Comparison of ENCODE assay signal across 21 cellular contexts in genomic region chr9:113373676-113374392, GRCh38. TPM values are rescaled to one million over a fixed set of nuclear protein-coding genes. Genes with fewer than 3 reads are reported as not detected.
DNase-seq lines count a peak whose midpoint lies in the region; ATAC-seq, FAIRE-seq and TF ChIP-seq lines count a peak whose summit lies in the region.
"Had no signal": no experiment of that assay in that cellular context is flagged by ENCODE, and none has a peak within 500 bp of the region (broad histone marks: within the 10 kb centered on the region; RNA-seq: fewer than 3 reads in every experiment).

No MANE protein-coding gene starts in this region.

- ATAC-seq in HepG2: no peak
- no peak for ATAC-seq in right lobe of liver
- no peak for ATAC-seq in GM21367 (IDR thresholded peaks at IDR 0.05; ENCODE audit: unreplicated experiment)
- ATAC-seq: Right ventricle myocardium inferior had no signal

- no peak for TF ChIP-seq RAD21 in HepG2 (CRISPR knock-in tag; IDR thresholded peaks at IDR 0.05)

- H3K36me3 Mint-ChIP-seq in endodermal cell (ENCODE audit: low read depth): peaks cover 24% of the 10 kb centered on the region
- peaks cover 47% of the 10 kb centered on the region for H3K36me3 Mint-ChIP-seq in Caco-2 (ENCODE audit: insufficient read depth, unreplicated experiment)

- BruUV-seq in HepG2 (replicated peaks; lab: Mats Ljungman, UMichigan) (no TSS peak), Caco-2 (replicated peaks; lab: Mats Ljungman, UMichigan) (no TSS peak)

- CTCF ChIA-PET in HepG2 (lab: Yijun Ruan, JAX; ENCODE audit: low intra/inter-chr PET ratio, low total read pairs) (no interaction called here), Caco-2 (lab: Charles Lee) (no interaction called here)

- H3K4me3 ChIP-seq in HepG2 (replicated peaks in 1 of 3; ENCODE audit: insufficient read depth in 1 of 3, low read depth in 2 of 3, low read length in 3 of 3) (no peak overlapping the region), right lobe of liver (no peak overlapping the region), endodermal cell (ENCODE audit: low read length) (peak overlapping the region; percentile 17), small intestine (ENCODE audit: low read depth in 1 of 2, low read length in 2 of 2) (peak overlapping the region in 1 of 2 donors; percentile 87), Caco-2 (ENCODE audit: low read depth, low read length) (no peak overlapping the region)

- FAIRE-seq in HepG2 (lab: Jason Lieb, UNC) (no peak), small intestine (lab: Jason Lieb, UNC) (no peak)
- FAIRE-seq: GM12891, GM19239, H1 had no signal

- H3K4me3 Mint-ChIP-seq in endodermal cell (peak overlapping the region; percentile 2), Caco-2 (ENCODE audit: unreplicated experiment) (no peak overlapping the region)

- in situ Hi-C loops in HepG2 (cut with HindIII; ENCODE audit: extremely low pct_ligation_motif_present, low pct_unique_long_range_greater_than_20kb): no loop called here

- H3K27ac Mint-ChIP-seq in endodermal cell: peak overlapping the region; percentile 52
- no peak overlapping the region for H3K27ac Mint-ChIP-seq in Caco-2 (ENCODE audit: unreplicated experiment)

- intact Hi-C loops in HepG2 (cut with micrococcal nuclease; ENCODE audit: unreplicated experiment): no loop called here
- intact Hi-C loops in right lobe of liver (cut with DNase I): no loop called here
- intact Hi-C loops in Caco-2 (cut with micrococcal nuclease; ENCODE audit: unreplicated experiment): no loop called here

- H3K9ac ChIP-seq in HepG2 (ENCODE audit: insufficient read depth, low read depth, low read length): no peak overlapping the region
- H3K9ac ChIP-seq in endodermal cell (ENCODE audit: extremely low read depth, low read length, poor library complexity, severe bottlenecking): no peak overlapping the region

- POLR2A ChIA-PET in HepG2 (lab: Yijun Ruan, JAX) (interaction anchor here (0.9 to 1.3 kb wide), 6 partner anchors 14 to 34 kb away, joined by 3 to 7 read pairs (median 3); partner anchors contain the start of genes ALAD and WDR31), Caco-2 (lab: Charles Lee) (interaction anchor here (0.8 kb wide), 1 partner anchor 14 kb away, joined by 3 read pairs; no protein-coding TSS in a partner anchor)

- no peaks in the 10 kb centered on the region for H3K27me3 ChIP-seq in HepG2 (ENCODE audit: control insufficient read depth in 1 of 2, insufficient read depth in 2 of 2, low read length in 2 of 2)
- no peaks in the 10 kb centered on the region for H3K27me3 ChIP-seq in right lobe of liver
- no peaks in the 10 kb centered on the region for H3K27me3 ChIP-seq in endodermal cell (ENCODE audit: control insufficient read depth, insufficient read depth, low read length, poor library complexity, severe bottlenecking)
- no peaks in the 10 kb centered on the region for H3K27me3 ChIP-seq in small intestine (ENCODE audit: control insufficient read depth in 2 of 2, insufficient read depth in 2 of 2, low read length in 2 of 2)
- H3K27me3 ChIP-seq in Caco-2 (replicated peaks; ENCODE audit: control insufficient read depth, insufficient read depth, low read length): no peaks in the 10 kb centered on the region
- H3K27me3 ChIP-seq: BE2C, Peyer's patch had no signal

- no peaks in the 10 kb centered on the region for H3K9me3 ChIP-seq in HepG2 (ENCODE audit: low read length)
- H3K9me3 ChIP-seq in right lobe of liver: no peaks in the 10 kb centered on the region
- no peaks in the 10 kb centered on the region for H3K9me3 ChIP-seq in endodermal cell (ENCODE audit: control insufficient read depth, low read length)
- H3K9me3 ChIP-seq in small intestine (ENCODE audit: control insufficient read depth, low read depth): no peaks in the 10 kb centered on the region
- no peaks in the 10 kb centered on the region for H3K9me3 ChIP-seq in Caco-2
- H3K9me3 ChIP-seq: BE2C, Peyer's patch had no signal

- H3K4me1 Mint-ChIP-seq in endodermal cell (peaks cover 20% of the 10 kb centered on the region), Caco-2 (ENCODE audit: low read depth, unreplicated experiment) (peaks cover 3% of the 10 kb centered on the region)

- TF ChIP-seq CTCF in HepG2 (CRISPR knock-in tag; IDR thresholded peaks at IDR 0.05) (no peak), right lobe of liver (IDR thresholded peaks at IDR 0.05) (no peak), endodermal cell (conservative IDR thresholded peaks at IDR 0.05) (no peak), Caco-2 (IDR thresholded peaks at IDR 0.05; ENCODE audit: insufficient read depth in 1 of 2, low read depth in 1 of 2, low read length in 1 of 2, severe bottlenecking in 1 of 2, unreplicated experiment in 1 of 2) (no peak)

- H4K20me1 ChIP-seq in HepG2 (ENCODE audit: insufficient read depth, low read length): peaks cover 16% of the 10 kb centered on the region

- no peaks in the 10 kb centered on the region for H3K27me3 Mint-ChIP-seq in endodermal cell (ENCODE audit: insufficient read depth)
- no peaks in the 10 kb centered on the region for H3K27me3 Mint-ChIP-seq in Caco-2 (ENCODE audit: insufficient read depth, unreplicated experiment)
- H3K27me3 Mint-ChIP-seq: CD4-positive, CD25-positive, alpha-beta regulatory T cell had no signal

- peak in 1 of 2 experiments; percentile 17; a peak in 1 of 4 replicates for TF ChIP-seq POLR2A in HepG2 (IDR thresholded peaks at IDR 0.05; ENCODE audit: insufficient read depth in 1 of 2, low read depth in 2 of 2, low read length in 2 of 2)
- TF ChIP-seq POLR2A in right lobe of liver (IDR thresholded peaks at IDR 0.05): no peak

- no peak overlapping the region for H2AFZ ChIP-seq in HepG2 (ENCODE audit: low read length)

- peaks cover 15% of the 10 kb centered on the region for H3K79me2 ChIP-seq in HepG2 (ENCODE audit: insufficient read depth, low read length)

- no peak overlapping the region for H3K4me2 ChIP-seq in HepG2 (ENCODE audit: low read depth, low read length)

- DNase-seq in HepG2 (ENCODE audit: low spot score) (no peak), right lobe of liver (no peak), endodermal cell (no peak), small intestine (no peak), dermis blood vessel endothelial cell (no peak), Caco-2 (no peak)
- DNase-seq: BE2C; CD4-positive, CD25-positive, alpha-beta regulatory T cell; NCI-H1092; NCI-H1436 treated with DMSO at 0.1 percent for 48 hours; NCI-H2081 treated with DMSO at 0.1 percent for 48 hours; NCI-H446 treated with DMSO at 0.1 percent for 48 hours; Peyer's patch had no signal

- H3K36me3 ChIP-seq in HepG2 (replicated peaks in 1 of 2; ENCODE audit: control insufficient read depth in 1 of 2, insufficient read depth in 2 of 2, low read length in 2 of 2) (peaks cover 4 to 10% of the 10 kb centered on the region in 2 experiments; a peak in 3 of 5 replicates), right lobe of liver (peaks cover 0 to 25% (median 8%) of the 10 kb centered on the region in 4 donors), endodermal cell (ENCODE audit: control insufficient read depth, insufficient read depth, low read length) (peaks cover 32% of the 10 kb centered on the region), small intestine (ENCODE audit: control insufficient read depth in 2 of 2, insufficient read depth in 2 of 2, low read length in 2 of 2) (peaks cover 4 to 14% of the 10 kb centered on the region in 2 donors), Caco-2 (ENCODE audit: control insufficient read depth, insufficient read depth, low read length) (peaks cover 10% of the 10 kb centered on the region)
- H3K36me3 ChIP-seq: BE2C had no signal

- no peak for TF ChIP-seq EP300 in HepG2 (IDR thresholded peaks at IDR 0.05; ENCODE audit: low read depth in 2 of 2, low read length in 2 of 2)
- no peak for TF ChIP-seq EP300 in HepG2 (CRISPR knock-in tag; IDR thresholded peaks at IDR 0.05; ENCODE audit: borderline replicate concordance)

- WGBS in HepG2 (ENCODE audit: low lambda C conversion rate): 90% methylated on average over 9 of the region's 24 CpGs
- no CpG with 5 or more reads among the region's 24 CpGs for WGBS in right lobe of liver (ENCODE audit: insufficient coverage, low coverage, low lambda C conversion rate, missing lambda C conversion rate)
- WGBS in endodermal cell (ENCODE audit: insufficient coverage in 1 of 2, insufficient read length in 1 of 2), 2 experiments: 92 to 97% methylated on average over 18 to 24 of the region's 24 CpGs
- WGBS in small intestine, 3 donors: 29 to 67% (median 43%) methylated on average over 24 of the region's 24 CpGs

- H3K27ac ChIP-seq in HepG2 (ENCODE audit: extremely low read length, insufficient read depth, low read length) (no peak overlapping the region), right lobe of liver (no peak overlapping the region), endodermal cell (ENCODE audit: low read depth, low read length) (no peak overlapping the region), small intestine (ENCODE audit: low read depth in 1 of 2, low read length in 1 of 2) (peak overlapping the region; percentile 12 to 28)

- H3K4me1 ChIP-seq in HepG2 (ENCODE audit: insufficient read depth, low read length) (peaks cover 74% of the 10 kb centered on the region), right lobe of liver (peaks cover 0 to 44% (median 17%) of the 10 kb centered on the region in 4 donors), endodermal cell (ENCODE audit: control insufficient read depth, insufficient read depth, low read length) (peaks cover 13% of the 10 kb centered on the region), small intestine (ENCODE audit: control insufficient read depth in 2 of 2, insufficient read depth in 1 of 2, low read depth in 1 of 2, low read length in 1 of 2) (peaks cover 2 to 7% of the 10 kb centered on the region in 2 donors), Caco-2 (peaks cover 27% of the 10 kb centered on the region)
- H3K4me1 ChIP-seq: BE2C had no signal

- no peaks in the 10 kb centered on the region for H3K9me3 Mint-ChIP-seq in endodermal cell
- no peaks in the 10 kb centered on the region for H3K9me3 Mint-ChIP-seq in Caco-2 (ENCODE audit: unreplicated experiment)
- H3K9me3 Mint-ChIP-seq: CD4-positive, CD25-positive, alpha-beta regulatory T cell had no signal

RNA-seq across cellular contexts. Expression of gene HDHD3, which starts 3.0 kb away (rescaled TPM):
- total RNA-seq in HepG2 (2016; rRNA removed; fragmentation: Illumina TruSeq; extraction: Trizol) (23.0 and 23.1 TPM in 2 replicates), right lobe of liver (10 to 100 TPM; 36.5 to 70.5 (median 67.1) TPM), endodermal cell (10 to 100 TPM; 24.3 to 37.1 TPM), dermis blood vessel endothelial cell (5.6 and 8.3 TPM in 2 replicates), Caco-2 (2022) (60.9 and 64.9 TPM in 2 replicates)
- total RNA-seq in HepG2 (2016; cell fraction: cytosol; rRNA removed; fragmentation: Illumina TruSeq; extraction: Trizol; ENCODE audit: low read depth): 9.0 and 12.1 TPM in 2 replicates
- total RNA-seq in HepG2 (2016; cell fraction: insoluble cytoplasmic fraction; rRNA removed; fragmentation: Illumina TruSeq; extraction: Trizol): 24.5 and 26.6 TPM in 2 replicates
- total RNA-seq in HepG2 (2016; cell fraction: membrane; rRNA removed; fragmentation: Illumina TruSeq; extraction: Trizol): 14.8 and 21.9 TPM in 2 replicates
- total RNA-seq in HepG2 (2016; cell fraction: nucleus; rRNA removed; fragmentation: Illumina TruSeq; extraction: Trizol): 20.3 and 23.2 TPM in 2 replicates
- polyA plus RNA-seq in HepG2 (2011; rRNA removed) (38.5 and 52.1 TPM in 2 replicates), small intestine (100 to 1,000 TPM in 2 of 3 donors, 10 to 100 TPM in 1; 96.9 to 370 (median 249) TPM)
- polyA plus RNA-seq in HepG2 (2011; cell fraction: cytosol; rRNA removed): 42.5 and 45.1 TPM in 2 replicates
- 48.3 and 66.3 TPM in 2 replicates for polyA plus RNA-seq in HepG2 (2011; cell fraction: nucleus; rRNA removed)
- polyA plus RNA-seq in HepG2 (2012): 22.4 and 28.2 TPM in 2 replicates
- 3.9 and 7.9 TPM in 2 replicates for polyA plus RNA-seq in HepG2 (2016; cell fraction: cytosol; fragmentation: Illumina TruSeq; extraction: Trizol; ENCODE audit: low read depth)
- 21.1 and 26.6 TPM in 2 replicates for polyA plus RNA-seq in HepG2 (2016; cell fraction: insoluble cytoplasmic fraction; fragmentation: Illumina TruSeq; extraction: Trizol; ENCODE audit: low read depth)
- 9.6 and 14.6 TPM in 2 replicates for polyA plus RNA-seq in HepG2 (2016; cell fraction: membrane; fragmentation: Illumina TruSeq; extraction: Trizol; ENCODE audit: low read depth)
- polyA plus RNA-seq in HepG2 (2016; cell fraction: nucleus; fragmentation: Illumina TruSeq; extraction: Trizol; ENCODE audit: insufficient read depth, low read depth): 59.1 and 62.1 TPM in 2 replicates
- 23.3 and 44.1 TPM in 2 replicates for polyA minus RNA-seq in HepG2 (2011; rRNA and poly(A)+ RNA removed; ENCODE audit: low replicate concordance)
- 15.5 and 15.6 TPM in 2 replicates for polyA minus RNA-seq in HepG2 (2011; cell fraction: cytosol; rRNA and poly(A)+ RNA removed)
- polyA minus RNA-seq in HepG2 (2011; cell fraction: nucleus; rRNA and poly(A)+ RNA removed): 18.0 and 26.0 TPM in 2 replicates
- polyA plus RNA-seq in endodermal cell (2013, experiment 1 of 2): 15.8 TPM
- 13.4 TPM for polyA plus RNA-seq in endodermal cell (2013, experiment 2 of 2)

RNA-seq across cellular contexts. Expression of gene BSPRY, which starts 24.5 kb away (rescaled TPM):
- 0.09 and 0.13 TPM in 2 replicates for total RNA-seq in HepG2 (2016; rRNA removed; fragmentation: Illumina TruSeq; extraction: Trizol)
- 0.09 TPM in 1 of 2 replicates, not detected in the other for total RNA-seq in HepG2 (2016; cell fraction: cytosol; rRNA removed; fragmentation: Illumina TruSeq; extraction: Trizol; ENCODE audit: low read depth)
- total RNA-seq in HepG2 (2016; cell fraction: insoluble cytoplasmic fraction; rRNA removed; fragmentation: Illumina TruSeq; extraction: Trizol): 0.17 and 0.18 TPM in 2 replicates
- total RNA-seq in HepG2 (2016; cell fraction: membrane; rRNA removed; fragmentation: Illumina TruSeq; extraction: Trizol): 0.06 and 0.21 TPM in 2 replicates
- 0.19 and 0.22 TPM in 2 replicates for total RNA-seq in HepG2 (2016; cell fraction: nucleus; rRNA removed; fragmentation: Illumina TruSeq; extraction: Trizol)
- 0.26 and 0.37 TPM in 2 replicates for polyA plus RNA-seq in HepG2 (2011; rRNA removed)
- 0.31 and 0.40 TPM in 2 replicates for polyA plus RNA-seq in HepG2 (2011; cell fraction: cytosol; rRNA removed)
- polyA plus RNA-seq in HepG2 (2011; cell fraction: nucleus; rRNA removed): 0.53 and 0.57 TPM in 2 replicates
- polyA plus RNA-seq in HepG2 (2012): 0.20 and 0.25 TPM in 2 replicates
- polyA plus RNA-seq in HepG2 (2016; cell fraction: cytosol; fragmentation: Illumina TruSeq; extraction: Trizol; ENCODE audit: low read depth): 0.07 and 0.14 TPM in 2 replicates
- 0.10 TPM in 1 of 2 replicates, not detected in the other for polyA plus RNA-seq in HepG2 (2016; cell fraction: insoluble cytoplasmic fraction; fragmentation: Illumina TruSeq; extraction: Trizol; ENCODE audit: low read depth)
- 0.08 and 0.09 TPM in 2 replicates for polyA plus RNA-seq in HepG2 (2016; cell fraction: membrane; fragmentation: Illumina TruSeq; extraction: Trizol; ENCODE audit: low read depth)
- polyA plus RNA-seq in HepG2 (2016; cell fraction: nucleus; fragmentation: Illumina TruSeq; extraction: Trizol; ENCODE audit: insufficient read depth, low read depth): 0.47 TPM in 1 of 2 replicates, not detected in the other
- polyA minus RNA-seq in HepG2 (2011; rRNA and poly(A)+ RNA removed; ENCODE audit: low replicate concordance): 0.12 TPM in 1 of 2 replicates, not detected in the other
- not detected in 2 replicates for polyA minus RNA-seq in HepG2 (2011; cell fraction: cytosol; rRNA and poly(A)+ RNA removed)
- 0.25 TPM in 1 of 2 replicates, not detected in the other for polyA minus RNA-seq in HepG2 (2011; cell fraction: nucleus; rRNA and poly(A)+ RNA removed)
- total RNA-seq in right lobe of liver: 1 to 10 TPM in 2 of 6 experiments, under 1 TPM in 4; 0.24 to 1.4 (median 0.78) TPM
- 10 to 100 TPM; 14.1 to 17.9 TPM for total RNA-seq in endodermal cell
- 1.4 TPM for polyA plus RNA-seq in endodermal cell (2013, experiment 1 of 2)
- 0.99 TPM for polyA plus RNA-seq in endodermal cell (2013, experiment 2 of 2)
- 10 to 100 TPM; 14.9 to 16.8 (median 15.8) TPM for polyA plus RNA-seq in small intestine
- total RNA-seq in dermis blood vessel endothelial cell: not detected in 2 replicates
- total RNA-seq in Caco-2 (2022): 14.5 and 14.7 TPM in 2 replicates
- total RNA-seq: A172, M059J, SK-MEL-5 had no signal

RNA-seq across cellular contexts. Expression of gene ALAD, which starts 27.2 kb away (rescaled TPM):
- 21.8 and 23.0 TPM in 2 replicates for total RNA-seq in HepG2 (2016; rRNA removed; fragmentation: Illumina TruSeq; extraction: Trizol)
- total RNA-seq in HepG2 (2016; cell fraction: cytosol; rRNA removed; fragmentation: Illumina TruSeq; extraction: Trizol; ENCODE audit: low read depth): 5.0 and 5.9 TPM in 2 replicates
- total RNA-seq in HepG2 (2016; cell fraction: insoluble cytoplasmic fraction; rRNA removed; fragmentation: Illumina TruSeq; extraction: Trizol): 21.5 and 22.8 TPM in 2 replicates
- total RNA-seq in HepG2 (2016; cell fraction: membrane; rRNA removed; fragmentation: Illumina TruSeq; extraction: Trizol): 9.1 and 9.2 TPM in 2 replicates
- total RNA-seq in HepG2 (2016; cell fraction: nucleus; rRNA removed; fragmentation: Illumina TruSeq; extraction: Trizol): 16.1 and 20.0 TPM in 2 replicates
- 30.1 and 40.5 TPM in 2 replicates for polyA plus RNA-seq in HepG2 (2011; rRNA removed)
- 15.7 and 16.1 TPM in 2 replicates for polyA plus RNA-seq in HepG2 (2011; cell fraction: cytosol; rRNA removed)
- polyA plus RNA-seq in HepG2 (2011; cell fraction: nucleus; rRNA removed): 75.9 and 98.7 TPM in 2 replicates
- polyA plus RNA-seq in HepG2 (2012): 48.3 and 58.9 TPM in 2 replicates
- 6.7 and 7.3 TPM in 2 replicates for polyA plus RNA-seq in HepG2 (2016; cell fraction: cytosol; fragmentation: Illumina TruSeq; extraction: Trizol; ENCODE audit: low read depth)
- 21.4 and 28.7 TPM in 2 replicates for polyA plus RNA-seq in HepG2 (2016; cell fraction: insoluble cytoplasmic fraction; fragmentation: Illumina TruSeq; extraction: Trizol; ENCODE audit: low read depth)
- polyA plus RNA-seq in HepG2 (2016; cell fraction: membrane; fragmentation: Illumina TruSeq; extraction: Trizol; ENCODE audit: low read depth): 8.7 and 9.0 TPM in 2 replicates
- 44.4 and 47.1 TPM in 2 replicates for polyA plus RNA-seq in HepG2 (2016; cell fraction: nucleus; fragmentation: Illumina TruSeq; extraction: Trizol; ENCODE audit: insufficient read depth, low read depth)
- 22.4 and 56.5 TPM in 2 replicates for polyA minus RNA-seq in HepG2 (2011; rRNA and poly(A)+ RNA removed; ENCODE audit: low replicate concordance)
- polyA minus RNA-seq in HepG2 (2011; cell fraction: cytosol; rRNA and poly(A)+ RNA removed): 9.6 and 11.1 TPM in 2 replicates
- polyA minus RNA-seq in HepG2 (2011; cell fraction: nucleus; rRNA and poly(A)+ RNA removed): 31.4 and 34.3 TPM in 2 replicates
- total RNA-seq in right lobe of liver: 100 to 1,000 TPM in 2 of 6 experiments, 10 to 100 TPM in 4; 35.3 to 140 (median 73.6) TPM
- total RNA-seq in endodermal cell: 10 to 100 TPM; 40.4 to 51.9 TPM
- 34.9 TPM for polyA plus RNA-seq in endodermal cell (2013, experiment 1 of 2)
- 34.9 TPM for polyA plus RNA-seq in endodermal cell (2013, experiment 2 of 2)
- 10 to 100 TPM; 33.5 to 97.7 (median 41.3) TPM for polyA plus RNA-seq in small intestine
- total RNA-seq in dermis blood vessel endothelial cell: 15.0 and 22.4 TPM in 2 replicates
- total RNA-seq in Caco-2 (2022): 43.6 and 48.8 TPM in 2 replicates

RNA-seq across cellular contexts. Expression of gene WDR31, which starts 33.8 kb away (rescaled TPM):
- total RNA-seq in HepG2 (2016; rRNA removed; fragmentation: Illumina TruSeq; extraction: Trizol) (0.33 and 0.56 TPM in 2 replicates), right lobe of liver (1 to 10 TPM in 5 of 6 experiments, under 1 TPM in 1; 0.81 to 3.5 (median 1.7) TPM), endodermal cell (1 to 10 TPM; 4.5 to 8.4 TPM), dermis blood vessel endothelial cell (0.17 and 0.37 TPM in 2 replicates), Caco-2 (2022) (1.9 and 2.3 TPM in 2 replicates)
- total RNA-seq in HepG2 (2016; cell fraction: cytosol; rRNA removed; fragmentation: Illumina TruSeq; extraction: Trizol; ENCODE audit: low read depth): 0.18 and 0.30 TPM in 2 replicates
- 0.54 and 0.80 TPM in 2 replicates for total RNA-seq in HepG2 (2016; cell fraction: insoluble cytoplasmic fraction; rRNA removed; fragmentation: Illumina TruSeq; extraction: Trizol)
- 0.40 and 0.72 TPM in 2 replicates for total RNA-seq in HepG2 (2016; cell fraction: membrane; rRNA removed; fragmentation: Illumina TruSeq; extraction: Trizol)
- total RNA-seq in HepG2 (2016; cell fraction: nucleus; rRNA removed; fragmentation: Illumina TruSeq; extraction: Trizol): 0.34 and 0.44 TPM in 2 replicates
- polyA plus RNA-seq in HepG2 (2011; rRNA removed) (1.6 and 1.7 TPM in 2 replicates), small intestine (1 to 10 TPM in 1 of 3 donors, under 1 TPM in 1, not detected in 1; 0.45 to 1.6 TPM)
- polyA plus RNA-seq in HepG2 (2011; cell fraction: cytosol; rRNA removed): 0.60 and 0.77 TPM in 2 replicates
- polyA plus RNA-seq in HepG2 (2011; cell fraction: nucleus; rRNA removed): 0.61 and 0.93 TPM in 2 replicates
- polyA plus RNA-seq in HepG2 (2012): 1.1 and 1.4 TPM in 2 replicates
- polyA plus RNA-seq in HepG2 (2016; cell fraction: cytosol; fragmentation: Illumina TruSeq; extraction: Trizol; ENCODE audit: low read depth): 0.19 and 0.37 TPM in 2 replicates
- polyA plus RNA-seq in HepG2 (2016; cell fraction: insoluble cytoplasmic fraction; fragmentation: Illumina TruSeq; extraction: Trizol; ENCODE audit: low read depth): 0.87 and 0.93 TPM in 2 replicates
- 0.65 and 0.72 TPM in 2 replicates for polyA plus RNA-seq in HepG2 (2016; cell fraction: membrane; fragmentation: Illumina TruSeq; extraction: Trizol; ENCODE audit: low read depth)
- 0.37 and 1.1 TPM in 2 replicates for polyA plus RNA-seq in HepG2 (2016; cell fraction: nucleus; fragmentation: Illumina TruSeq; extraction: Trizol; ENCODE audit: insufficient read depth, low read depth)
- polyA minus RNA-seq in HepG2 (2011; rRNA and poly(A)+ RNA removed; ENCODE audit: low replicate concordance): 9.1 and 17.4 TPM in 2 replicates
- polyA minus RNA-seq in HepG2 (2011; cell fraction: cytosol; rRNA and poly(A)+ RNA removed): 1.7 and 2.4 TPM in 2 replicates
- polyA minus RNA-seq in HepG2 (2011; cell fraction: nucleus; rRNA and poly(A)+ RNA removed): 0.90 and 1.2 TPM in 2 replicates
- 2.8 TPM for polyA plus RNA-seq in endodermal cell (2013, experiment 1 of 2)
- 2.5 TPM for polyA plus RNA-seq in endodermal cell (2013, experiment 2 of 2)

RNA-seq across cellular contexts. Expression of gene POLE3, which starts 36.6 kb away (rescaled TPM):
- total RNA-seq in HepG2 (2016; rRNA removed; fragmentation: Illumina TruSeq; extraction: Trizol) (77.2 and 93.1 TPM in 2 replicates), right lobe of liver (10 to 100 TPM; 13.8 to 24.5 (median 16.6) TPM), endodermal cell (10 to 100 TPM; 36.5 to 45.6 TPM), dermis blood vessel endothelial cell (57.2 and 61.5 TPM in 2 replicates), Caco-2 (2022) (48.8 and 57.2 TPM in 2 replicates)
- 16.4 and 16.7 TPM in 2 replicates for total RNA-seq in HepG2 (2016; cell fraction: cytosol; rRNA removed; fragmentation: Illumina TruSeq; extraction: Trizol; ENCODE audit: low read depth)
- total RNA-seq in HepG2 (2016; cell fraction: insoluble cytoplasmic fraction; rRNA removed; fragmentation: Illumina TruSeq; extraction: Trizol): 79.2 and 96.3 TPM in 2 replicates
- 47.2 and 48.0 TPM in 2 replicates for total RNA-seq in HepG2 (2016; cell fraction: membrane; rRNA removed; fragmentation: Illumina TruSeq; extraction: Trizol)
- 34.4 and 38.5 TPM in 2 replicates for total RNA-seq in HepG2 (2016; cell fraction: nucleus; rRNA removed; fragmentation: Illumina TruSeq; extraction: Trizol)
- polyA plus RNA-seq in HepG2 (2011; rRNA removed) (25.9 and 36.0 TPM in 2 replicates), small intestine (10 to 100 TPM; 15.7 to 43.8 (median 19.5) TPM)
- 23.9 and 28.7 TPM in 2 replicates for polyA plus RNA-seq in HepG2 (2011; cell fraction: cytosol; rRNA removed)
- polyA plus RNA-seq in HepG2 (2011; cell fraction: nucleus; rRNA removed): 30.3 and 34.7 TPM in 2 replicates
- polyA plus RNA-seq in HepG2 (2012): 17.9 and 29.2 TPM in 2 replicates
- 15.0 and 17.3 TPM in 2 replicates for polyA plus RNA-seq in HepG2 (2016; cell fraction: cytosol; fragmentation: Illumina TruSeq; extraction: Trizol; ENCODE audit: low read depth)
- 103 and 111 TPM in 2 replicates for polyA plus RNA-seq in HepG2 (2016; cell fraction: insoluble cytoplasmic fraction; fragmentation: Illumina TruSeq; extraction: Trizol; ENCODE audit: low read depth)
- polyA plus RNA-seq in HepG2 (2016; cell fraction: membrane; fragmentation: Illumina TruSeq; extraction: Trizol; ENCODE audit: low read depth): 40.3 and 43.4 TPM in 2 replicates
- polyA plus RNA-seq in HepG2 (2016; cell fraction: nucleus; fragmentation: Illumina TruSeq; extraction: Trizol; ENCODE audit: insufficient read depth, low read depth): 75.6 and 79.1 TPM in 2 replicates
- 17.7 and 85.1 TPM in 2 replicates for polyA minus RNA-seq in HepG2 (2011; rRNA and poly(A)+ RNA removed; ENCODE audit: low replicate concordance)
- polyA minus RNA-seq in HepG2 (2011; cell fraction: cytosol; rRNA and poly(A)+ RNA removed): 7.1 and 10.4 TPM in 2 replicates
- polyA minus RNA-seq in HepG2 (2011; cell fraction: nucleus; rRNA and poly(A)+ RNA removed): 12.1 and 14.3 TPM in 2 replicates
- 71.6 TPM for polyA plus RNA-seq in endodermal cell (2013, experiment 1 of 2)
- 64.7 TPM for polyA plus RNA-seq in endodermal cell (2013, experiment 2 of 2)

Comparison
In these comparisons a context has a peak if more than half of its experiments do, and no peak if none do; other contexts are left out.
1. H3K27ac ChIP-seq: peak in small intestine (2 of 2); none in HepG2 (single experiment), right lobe of liver (0 of 3) and endodermal cell (single experiment).